Comparison of ENCODE assay signal across 8 cellular contexts in genomic region chr7:92134271-92135099, GRCh38. TPM values are rescaled to one million over a fixed set of nuclear protein-coding genes. Genes with fewer than 3 reads are reported as not detected.
DNase-seq lines count a peak whose midpoint lies in the region; ATAC-seq and TF ChIP-seq lines count a peak whose summit lies in the region.

Gene CYP51A1 (minus strand): TSS chr7:92134477. CDS start chr7:92134364, 113 bp downstream.

- H3K4me3 ChIP-seq in hepatocyte: peak within 1 kb of the TSS; percentile 70
- H3K4me3 ChIP-seq in aorta (ENCODE audit: low read length in 2 of 2): peak within 1 kb of the TSS; percentile 46 to 61

- no peaks in the 10 kb centered on the region for H3K9me2 ChIP-seq in hepatocyte (replicated peaks; ENCODE audit: insufficient read depth)

- H3K4me1 ChIP-seq in hepatocyte (ENCODE audit: insufficient read depth) (peaks cover 6% of the 10 kb centered on the region), aorta (ENCODE audit: control insufficient read depth in 1 of 2, insufficient read depth in 2 of 2, low read length in 2 of 2) (no peaks in the 10 kb centered on the region)

- peaks cover 38% of the 10 kb centered on the region for H4K20me1 ChIP-seq in hepatocyte (ENCODE audit: insufficient read depth, poor library complexity, severe bottlenecking)

- under 1% methylated on average over 68 of the region's 74 CpGs for WGBS in hepatocyte (ENCODE audit: low lambda C conversion rate, missing lambda C conversion rate)
- 0% methylated on average over 73 to 74 of the region's 74 CpGs for WGBS in aorta, 2 donors

- H3K79me2 ChIP-seq in hepatocyte: peaks cover 47% of the 10 kb centered on the region

- peak within 1 kb of the TSS; percentile 80 for H3K4me2 ChIP-seq in hepatocyte

- H3K36me3 ChIP-seq in hepatocyte (replicated peaks; ENCODE audit: insufficient read depth, low read depth): no peaks in the 10 kb centered on the region
- H3K36me3 ChIP-seq in aorta (ENCODE audit: control insufficient read depth in 1 of 2, insufficient read depth in 2 of 2, low read length in 1 of 2): no peaks in the 10 kb centered on the region

- intact Hi-C loops in aorta (cut with DNase I): loop anchor here (5.0 to 10.0 kb wide), 5 partner anchors 43 to 393 kb away; partner anchors contain the start of genes GATAD1 (in 2 of the 2), AKAP9 (in 1 of the 2), LRRD1 (in 1 of the 2) and PEX1 (in 1 of the 2)

- H3K27ac ChIP-seq in hepatocyte (peak within 1 kb of the TSS; percentile 99), aorta (ENCODE audit: low read depth in 1 of 2, low read length in 2 of 2) (peak within 1 kb of the TSS; percentile 64 to 68)

- ATAC-seq in GM18519 (IDR thresholded peaks at IDR 0.05; ENCODE audit: low FRiP score, unreplicated experiment): peak; percentile 87
- ATAC-seq in HG03045 (IDR thresholded peaks at IDR 0.05; ENCODE audit: unreplicated experiment): peak; percentile 90
- ATAC-seq in aorta (ENCODE audit: low FRiP score): peak; percentile 99

- peak within 1 kb of the TSS; percentile 77 for H2AFZ ChIP-seq in hepatocyte

- no peak for TF ChIP-seq CTCF in hepatocyte (IDR thresholded peaks at IDR 0.05; ENCODE audit: poor library complexity)

- H3K27me3 ChIP-seq in hepatocyte (no peaks in the 10 kb centered on the region), aorta (ENCODE audit: control insufficient read depth in 1 of 2, insufficient read depth in 2 of 2, low read length in 1 of 2) (no peaks in the 10 kb centered on the region)

- H3K9me3 ChIP-seq in hepatocyte (ENCODE audit: low read depth) (no peaks in the 10 kb centered on the region), aorta (ENCODE audit: control insufficient read depth, low read length) (no peaks in the 10 kb centered on the region)

- DNase-seq in NCI-H2081 treated with DMSO at 0.1 percent for 48 hours (lab: John Stamatoyannopoulos, UW) (peak; percentile 86), T1000 (lab: John Stamatoyannopoulos, UW) (peak; percentile 78), astrocyte of the hippocampus (ENCODE audit: low read depth, low spot score) (peak; percentile 97), hepatocyte (ENCODE audit: low spot score) (peak; percentile 96), renal cortical epithelial cell (ENCODE audit: low read depth) (peak; percentile 75), aorta (peak; percentile 93 to 97)

RNA-seq across cellular contexts. Expression of gene CYP51A1, which starts in this region (rescaled TPM):
- 414 and 425 TPM in 2 replicates for total RNA-seq in hepatocyte
- 155 and 200 TPM in 2 replicates for polyA plus RNA-seq in hepatocyte
- 123 and 425 TPM in 2 replicates for total RNA-seq in renal cortical epithelial cell
- total RNA-seq in aorta: 10 to 100 TPM; 30.7 to 38.4 TPM
- 10 to 100 TPM in 1 of 2 donors, 1 to 10 TPM in 1; 9.4 to 15.1 TPM for polyA plus RNA-seq in aorta

Comparison
In these comparisons a context has a peak if more than half of its experiments do, and no peak if none do; other contexts are left out.
1. Peak in every context shown above with its lines: DNase-seq, ATAC-seq, H3K4me3 ChIP-seq and H3K27ac ChIP-seq.